Comparison of ENCODE assay signal across 9 cellular contexts in the genomic region with DNA sequence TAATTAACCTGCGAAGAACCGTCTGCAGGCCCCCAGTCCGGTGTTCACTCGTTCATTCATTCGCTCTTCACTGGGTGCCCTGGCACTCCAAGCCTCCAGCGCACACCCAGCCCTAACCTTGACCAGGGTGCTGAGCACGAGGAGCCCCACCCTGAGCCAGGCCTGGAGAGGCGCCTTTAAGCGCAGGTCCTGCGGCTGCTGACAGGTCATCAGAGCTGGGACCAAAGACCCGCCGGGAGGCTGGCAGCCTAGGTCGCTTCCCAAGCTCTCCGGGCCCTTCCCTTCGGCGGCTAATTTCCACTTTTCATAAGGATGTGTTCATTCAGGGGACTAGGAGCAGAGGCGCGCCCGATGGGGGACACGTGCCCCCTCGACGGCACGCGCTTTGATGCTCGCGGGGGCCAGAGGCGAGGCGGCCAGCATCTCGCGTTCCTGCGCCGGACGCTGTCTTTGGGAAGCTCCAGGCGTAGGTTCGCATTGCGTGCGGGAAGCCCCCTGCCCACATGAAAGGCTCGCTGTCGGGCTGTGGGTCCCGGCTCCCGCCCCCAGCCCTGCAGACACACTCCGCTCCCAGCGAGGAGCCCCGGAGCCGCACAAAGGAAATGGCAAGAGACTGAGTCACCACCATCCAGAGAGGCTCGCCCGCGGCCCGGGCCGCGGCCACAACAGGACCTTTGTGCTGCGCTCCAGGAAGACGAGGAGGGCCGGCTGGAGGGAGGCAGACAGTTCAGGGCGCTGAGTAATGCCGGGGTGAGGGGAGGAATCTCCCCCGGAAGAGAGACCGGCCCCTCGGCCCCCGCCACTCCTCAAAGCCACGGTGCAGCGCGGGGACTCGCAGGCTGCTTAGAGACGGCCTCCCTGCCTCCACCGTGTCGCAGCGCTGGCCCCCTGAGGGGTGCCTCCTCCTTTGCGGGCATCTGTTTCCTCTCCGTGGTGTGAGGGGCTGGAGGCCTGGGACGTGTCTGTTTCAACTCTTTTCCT.
DNase-seq lines count a peak whose midpoint lies in the region; ATAC-seq, FAIRE-seq and TF ChIP-seq lines count a peak whose summit lies in the region.
"Had no signal": no experiment of that assay in that cellular context is flagged by ENCODE, and none has a peak within 500 bp of the region (broad histone marks: within the 10 kb centered on the region; RNA-seq: fewer than 3 reads in every experiment).

No MANE protein-coding gene starts in this region.

- H3K27ac ChIP-seq in HepG2 (ENCODE audit: extremely low read length, insufficient read depth, low read length): no peak overlapping the region
- H3K27ac ChIP-seq in aorta (ENCODE audit: low read depth in 1 of 2, low read length in 2 of 2): no peak overlapping the region
- no peak overlapping the region for H3K27ac ChIP-seq in MM.1S (ENCODE audit: low read length)
- H3K27ac ChIP-seq: cardiac muscle cell had no signal

- H3K79me2 ChIP-seq in HepG2 (ENCODE audit: insufficient read depth, low read length): no peaks in the 10 kb centered on the region
- no peaks in the 10 kb centered on the region for H3K79me2 ChIP-seq in MM.1S (ENCODE audit: low read length)

- TF ChIP-seq EP300 in HepG2 (IDR thresholded peaks at IDR 0.05; ENCODE audit: low read depth in 2 of 2, low read length in 2 of 2) (no peak), HepG2 (CRISPR knock-in tag; IDR thresholded peaks at IDR 0.05; ENCODE audit: borderline replicate concordance) (no peak)

- H4K20me1 ChIP-seq in HepG2 (ENCODE audit: insufficient read depth, low read length): no peaks in the 10 kb centered on the region
- no peaks in the 10 kb centered on the region for H4K20me1 ChIP-seq in MM.1S (ENCODE audit: insufficient read depth, low read length)

- ATAC-seq in HepG2: peak; percentile 14; the same call in 1 of the 3 replicates
- peak; percentile 34 for ATAC-seq in aorta (ENCODE audit: low FRiP score)
- no peak for ATAC-seq in GM18861 (IDR thresholded peaks at IDR 0.05; ENCODE audit: unreplicated experiment)

- no peak overlapping the region for H3K4me3 ChIP-seq in AG10803 (ENCODE audit: low read length)
- H3K4me3 ChIP-seq in HepG2 (replicated peaks in 1 of 3; ENCODE audit: insufficient read depth in 1 of 3, low read depth in 2 of 3, low read length in 3 of 3): no peak overlapping the region
- no peak overlapping the region for H3K4me3 ChIP-seq in aorta (ENCODE audit: low read length in 2 of 2)
- H3K4me3 ChIP-seq in MM.1S (ENCODE audit: low read length): no peak overlapping the region
- H3K4me3 ChIP-seq: cardiac muscle cell had no signal

- WGBS in HepG2 (ENCODE audit: low lambda C conversion rate): 80% methylated on average over 40 of the region's 71 CpGs
- WGBS in aorta, 2 donors: 49 to 51% methylated on average over 71 of the region's 71 CpGs

- BruUV-seq in MCF 10A (replicated peaks; lab: Mats Ljungman, UMichigan) (no TSS peak), HepG2 (replicated peaks; lab: Mats Ljungman, UMichigan) (no TSS peak)

- H3K9me3 ChIP-seq in HepG2 (ENCODE audit: low read length) (no peaks in the 10 kb centered on the region), aorta (ENCODE audit: control insufficient read depth, low read length) (no peaks in the 10 kb centered on the region), MM.1S (replicated peaks; ENCODE audit: insufficient read depth, low read length) (no peaks in the 10 kb centered on the region)

- H3K4me1 Mint-ChIP-seq in MCF 10A (ENCODE audit: insufficient read depth, unreplicated experiment): peaks cover 66% of the 10 kb centered on the region

- H3K4me2 ChIP-seq in HepG2 (ENCODE audit: low read depth, low read length) (no peak overlapping the region), MM.1S (ENCODE audit: low read depth, low read length) (no peak overlapping the region)

- H3K9ac ChIP-seq in HepG2 (ENCODE audit: insufficient read depth, low read depth, low read length) (no peak overlapping the region), MM.1S (ENCODE audit: low read length) (no peak overlapping the region)

- no peak for TF ChIP-seq POLR2A in HepG2 (IDR thresholded peaks at IDR 0.05; ENCODE audit: insufficient read depth in 1 of 2, low read depth in 2 of 2, low read length in 2 of 2)

- no peaks in the 10 kb centered on the region for H3K9me2 ChIP-seq in MM.1S (replicated peaks; ENCODE audit: insufficient read depth, low read length)

- H3K27me3 ChIP-seq in HepG2 (ENCODE audit: control insufficient read depth in 1 of 2, insufficient read depth in 2 of 2, low read length in 2 of 2) (peaks cover 0 to 4% of the 10 kb centered on the region in 2 experiments; a peak in 2 of 5 replicates), aorta (ENCODE audit: control insufficient read depth in 1 of 2, insufficient read depth in 2 of 2, low read length in 1 of 2) (no peaks in the 10 kb centered on the region), MM.1S (replicated peaks; ENCODE audit: insufficient read depth, low read length) (no peaks in the 10 kb centered on the region)

- H3K4me1 ChIP-seq in HepG2 (ENCODE audit: insufficient read depth, low read length): peaks cover 17% of the 10 kb centered on the region
- peaks cover 0 to 2% of the 10 kb centered on the region in 2 donors for H3K4me1 ChIP-seq in aorta (ENCODE audit: control insufficient read depth in 1 of 2, insufficient read depth in 2 of 2, low read length in 2 of 2)
- H3K4me1 ChIP-seq in MM.1S (ENCODE audit: low read length): peaks cover 12% of the 10 kb centered on the region

- no peaks in the 10 kb centered on the region for H3K9me3 Mint-ChIP-seq in MCF 10A (ENCODE audit: unreplicated experiment)

- POLR2A ChIA-PET in MCF 10A (lab: Yijun Ruan, JAX): interaction anchor here (0.6 to 6.6 kb wide), 11 partner anchors 12 to 428 kb away, joined by 3 to 162 read pairs (median 4); a partner anchor contains a TSS
- POLR2A ChIA-PET in HepG2 (lab: Yijun Ruan, JAX): no interaction called here

- TF ChIP-seq RAD21 in HepG2 (CRISPR knock-in tag; IDR thresholded peaks at IDR 0.05): no peak

- TF ChIP-seq CTCF in AG10803 (conservative IDR thresholded peaks at IDR 0.05; ENCODE audit: low read length) (no peak), MCF 10A (IDR thresholded peaks at IDR 0.05; ENCODE audit: unreplicated experiment) (no peak), HepG2 (CRISPR knock-in tag; IDR thresholded peaks at IDR 0.05) (no peak), MM.1S (IDR thresholded peaks at IDR 0.05; ENCODE audit: low read length) (no peak)

- H3K4me3 Mint-ChIP-seq in MCF 10A (ENCODE audit: unreplicated experiment): peak overlapping the region; percentile 10

- peaks cover 9% of the 10 kb centered on the region for H3F3A ChIP-seq in MM.1S (ENCODE audit: insufficient read depth, low read length)

- CTCF ChIA-PET in MCF 10A (lab: Yijun Ruan, JAX): interaction anchor here (0.6 to 2.1 kb wide), 5 partner anchors 19 to 1592 kb away, joined by 3 to 7 read pairs (median 5); no protein-coding TSS in a partner anchor
- CTCF ChIA-PET in HepG2 (lab: Yijun Ruan, JAX; ENCODE audit: low intra/inter-chr PET ratio, low total read pairs): no interaction called here

- in situ Hi-C loops in KBM-7 (cut with MboI; ENCODE audit: low pct_unique_long_range_greater_than_20kb, low sequenced_read_pairs): no loop called here
- in situ Hi-C loops in HepG2 (cut with HindIII; ENCODE audit: extremely low pct_ligation_motif_present, low pct_unique_long_range_greater_than_20kb): no loop called here

- H3K27me3 Mint-ChIP-seq in MCF 10A (ENCODE audit: insufficient read depth, unreplicated experiment): no peaks in the 10 kb centered on the region

- peak; percentile 67 for DNase-seq in AG10803 (ENCODE audit: low read depth)
- DNase-seq in KBM-7: peak; percentile 55
- peak; percentile 82 for DNase-seq in MCF 10A (ENCODE audit: unreplicated experiment)
- no peak for DNase-seq in HepG2 (ENCODE audit: low spot score)
- DNase-seq in aorta: peak; percentile 79 to 85
- DNase-seq in NCI-H82 treated with DMSO at 0.1 percent for 48 hours (lab: John Stamatoyannopoulos, UW; ENCODE audit: unreplicated experiment): no peak
- DNase-seq in MM.1S: no peak

- H3K36me3 ChIP-seq in HepG2 (replicated peaks in 1 of 2; ENCODE audit: control insufficient read depth in 1 of 2, insufficient read depth in 2 of 2, low read length in 2 of 2) (no peaks in the 10 kb centered on the region), aorta (ENCODE audit: control insufficient read depth in 1 of 2, insufficient read depth in 2 of 2, low read length in 1 of 2) (no peaks in the 10 kb centered on the region), MM.1S (replicated peaks; ENCODE audit: insufficient read depth, low read length) (no peaks in the 10 kb centered on the region)
- H3K36me3 ChIP-seq: cardiac muscle cell had no signal

- peaks cover 5% of the 10 kb centered on the region for H3K36me3 Mint-ChIP-seq in MCF 10A (ENCODE audit: insufficient read depth, unreplicated experiment)

- intact Hi-C loops in MCF 10A (cut with micrococcal nuclease) (loop anchor here (5.0 kb wide), 1 partner anchor 87 kb away; no protein-coding TSS in a partner anchor), HepG2 (cut with micrococcal nuclease; ENCODE audit: unreplicated experiment) (no loop called here), aorta (cut with DNase I) (no loop called here)

- FAIRE-seq in HepG2 (lab: Jason Lieb, UNC): no peak

- H2AFZ ChIP-seq in HepG2 (ENCODE audit: low read length) (no peak overlapping the region), MM.1S (ENCODE audit: low read length) (no peak overlapping the region)

- peak overlapping the region; percentile 31 for H3K27ac Mint-ChIP-seq in MCF 10A (ENCODE audit: low read depth, unreplicated experiment)

TF ChIP-seq in HepG2, 621 proteins besides CTCF, POLR2A, EP300 and RAD21:
- TF ChIP-seq SRSF1 (optimal IDR thresholded peaks at IDR 0.05; ENCODE audit: low read depth, low read length): no peak
- TF ChIP-seq, protein P1, sequence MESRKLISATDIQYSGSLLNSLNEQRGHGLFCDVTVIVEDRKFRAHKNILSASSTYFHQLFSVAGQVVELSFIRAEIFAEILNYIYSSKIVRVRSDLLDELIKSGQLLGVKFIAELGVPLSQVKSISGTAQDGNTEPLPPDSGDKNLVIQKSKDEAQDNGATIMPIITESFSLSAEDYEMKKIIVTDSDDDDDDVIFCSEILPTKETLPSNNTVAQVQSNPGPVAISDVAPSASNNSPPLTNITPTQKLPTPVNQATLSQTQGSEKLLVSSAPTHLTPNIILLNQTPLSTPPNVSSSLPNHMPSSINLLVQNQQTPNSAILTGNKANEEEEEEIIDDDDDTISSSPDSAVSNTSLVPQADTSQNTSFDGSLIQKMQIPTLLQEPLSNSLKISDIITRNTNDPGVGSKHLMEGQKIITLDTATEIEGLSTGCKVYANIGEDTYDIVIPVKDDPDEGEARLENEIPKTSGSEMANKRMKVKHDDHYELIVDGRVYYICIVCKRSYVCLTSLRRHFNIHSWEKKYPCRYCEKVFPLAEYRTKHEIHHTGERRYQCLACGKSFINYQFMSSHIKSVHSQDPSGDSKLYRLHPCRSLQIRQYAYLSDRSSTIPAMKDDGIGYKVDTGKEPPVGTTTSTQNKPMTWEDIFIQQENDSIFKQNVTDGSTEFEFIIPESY (CRISPR knock-in tag; IDR thresholded peaks at IDR 0.05): peak; percentile 26; the same call in 1 of the 2 replicates

Comparison
In these comparisons a context has a peak if more than half of its experiments do, and no peak if none do; other contexts are left out.
1. DNase-seq: peak in AG10803 (single experiment), KBM-7 (single experiment), MCF 10A (single experiment) and aorta (2 of 2); none in HepG2 (single experiment), NCI-H82 treated with DMSO at 0.1 percent for 48 hours (single experiment) and MM.1S (single experiment).